Comparison of ENCODE assay signal across 12 cellular contexts in genomic region chr17:28524476-28525415, GRCh38. TPM values are rescaled to one million over a fixed set of nuclear protein-coding genes. Genes with fewer than 3 reads are reported as not detected.
A peak's percentile ranks its signal among the peaks of the same experiment; 100 is the strongest.
DNase-seq lines count a peak whose midpoint lies in the region; ATAC-seq, FAIRE-seq and TF ChIP-seq lines count a peak whose summit lies in the region.
"Had no signal": no experiment of that assay in that cellular context is flagged by ENCODE, and none has a peak within 500 bp of the region (broad histone marks: within the 10 kb centered on the region; RNA-seq: fewer than 3 reads in every experiment).

No MANE protein-coding gene starts in this region.

- no peaks in the 10 kb centered on the region for H3K36me3 ChIP-seq in kidney (ENCODE audit: control insufficient read depth in 1 of 2, insufficient read depth in 2 of 2, low read length in 2 of 2)

- peaks cover 0 to 11% of the 10 kb centered on the region in 2 donors for H3K4me1 ChIP-seq in kidney (ENCODE audit: control insufficient read depth in 1 of 2, insufficient read depth in 1 of 2, low read depth in 1 of 2, low read length in 2 of 2)

- FAIRE-seq in H54 (lab: Jason Lieb, UNC) (no peak), kidney (lab: Jason Lieb, UNC) (no peak)

- TF ChIP-seq POLR2A in H54 (IDR thresholded peaks at IDR 0.05; ENCODE audit: low read depth, low read length), result no peak

- no peak for ATAC-seq in GM18519 (IDR thresholded peaks at IDR 0.05; ENCODE audit: low FRiP score, unreplicated experiment)

- peak overlapping the region in 1 of 2 donors; percentile 32 for H3K4me3 ChIP-seq in kidney (ENCODE audit: low read length in 2 of 2)
- H3K4me3 ChIP-seq: dorsolateral prefrontal cortex had no signal

- H3K27ac ChIP-seq in kidney (ENCODE audit: low read depth in 2 of 2, low read length in 2 of 2), result peak overlapping the region in 1 of 2 donors; percentile 60
- H3K27ac ChIP-seq: dorsolateral prefrontal cortex had no signal

- no peak for TF ChIP-seq CTCF in kidney (IDR thresholded peaks at IDR 0.05; ENCODE audit: borderline replicate concordance, extremely low read depth, insufficient read depth)

- no peaks in the 10 kb centered on the region for H3K9me3 ChIP-seq in kidney (ENCODE audit: control insufficient read depth in 1 of 2, low read length in 2 of 2)
- H3K9me3 ChIP-seq: SK-N-SH had no signal

- intact Hi-C loops in kidney (cut with DNase I), result no loop called here

- DNase-seq in H54 (ENCODE audit: insufficient read length, low spot score), result peak; percentile 65
- peak; percentile 7 for DNase-seq in amniotic stem cell (lab: John Stamatoyannopoulos, UW)
- peak; percentile 87 for DNase-seq in kidney
- peak; percentile 36 for DNase-seq in stromal cell of bone marrow (ENCODE audit: low read depth)
- no peak for DNase-seq in epidermal melanocyte (ENCODE audit: insufficient read length, low spot score)
- DNase-seq in cerebellar cortex (ENCODE audit: low spot score), result no peak
- no peak for DNase-seq in RKO (ENCODE audit: low spot score)
- DNase-seq: dorsolateral prefrontal cortex; NCI-H2107; SK-N-SH; stimulated activated CD4-positive, alpha-beta T cell treated with anti-CD3 and anti-CD28 coated beads, Interleukin-4, amount 100 ng/mL, for 1 hour had no signal

- peak overlapping the region in 1 of 2 donors; percentile 46 for H3K9ac ChIP-seq in kidney (ENCODE audit: low read length in 2 of 2)
- H3K9ac ChIP-seq: SK-N-SH had no signal

RNA-seq across cellular contexts. Expression of gene FOXN1, which starts 18.6 kb away (rescaled TPM):
- not detected for total RNA-seq in kidney
- not detected for polyA plus RNA-seq in kidney (ENCODE audit: insufficient read depth, low read depth, low replicate concordance)
- total RNA-seq: dorsolateral prefrontal cortex had no signal
- polyA plus RNA-seq: SK-N-SH had no signal

RNA-seq across cellular contexts. Expression of gene UNC119, which starts 27.7 kb away (rescaled TPM):
- total RNA-seq in kidney, result 19.0 TPM
- 60.7 TPM for polyA plus RNA-seq in kidney (ENCODE audit: insufficient read depth, low read depth, low replicate concordance)

RNA-seq across cellular contexts. Expression of gene PIGS, which starts 46.6 kb away (rescaled TPM):
- 75.0 TPM for total RNA-seq in kidney
- 60.6 TPM for polyA plus RNA-seq in kidney (ENCODE audit: insufficient read depth, low read depth, low replicate concordance)

RNA-seq across cellular contexts. Expression of gene SLC13A2, which starts 51.3 kb away (rescaled TPM):
- total RNA-seq in kidney, result 1.1 TPM
- 69.0 TPM for polyA plus RNA-seq in kidney (ENCODE audit: insufficient read depth, low read depth, low replicate concordance)
- polyA plus RNA-seq: SK-N-SH had no signal

RNA-seq across cellular contexts. Expression of gene ALDOC, which starts 51.9 kb away (rescaled TPM):
- 7.1 TPM for total RNA-seq in kidney
- 21.9 TPM for polyA plus RNA-seq in kidney (ENCODE audit: insufficient read depth, low read depth, low replicate concordance)

Comparison
In these comparisons a context has a peak if more than half of its experiments do, and no peak if none do; other contexts are left out.
1. DNase-seq: peak in H54 (single experiment), amniotic stem cell (single experiment), kidney (single experiment) and stromal cell of bone marrow (single experiment); none in epidermal melanocyte (single experiment), cerebellar cortex (single experiment) and RKO (single experiment).